Comparison of ENCODE assay signal across 15 cellular contexts in genomic region chr19:15263361-15263985, GRCh38. TPM values are rescaled to one million over a fixed set of nuclear protein-coding genes. Genes with fewer than 3 reads are reported as not detected.
DNase-seq lines count a peak whose midpoint lies in the region; TF ChIP-seq lines count a peak whose summit lies in the region.
"Had no signal": no experiment of that assay in that cellular context is flagged by ENCODE, and none has a peak within 500 bp of the region (broad histone marks: within the 10 kb centered on the region; RNA-seq: fewer than 3 reads in every experiment).

No MANE protein-coding gene starts in this region.

- CTCF ChIA-PET in activated naive CD4-positive, alpha-beta T cell treated with anti-CD3 and anti-CD28 coated beads, Interleukin-2, amount 10 ng/mL, durations not matched to agents 7 days and 5 days (lab: Charles Lee) = interaction anchor here (0.7 to 1.7 kb wide), 3 partner anchors 102 to 297 kb away, joined by 3 to 4 read pairs (median 4); no protein-coding TSS in a partner anchor
- CTCF ChIA-PET in activated naive CD4-positive, alpha-beta T cell treated with anti-CD3 and anti-CD28 coated beads for 36 hours (lab: Charles Lee) = interaction anchor here (0.7 to 0.8 kb wide), 2 partner anchors 70 to 116 kb away, joined by 3 to 5 read pairs; no protein-coding TSS in a partner anchor

- peak overlapping the region; percentile 60 for H3K27ac Mint-ChIP-seq in activated naive CD4-positive, alpha-beta T cell treated with anti-CD3 and anti-CD28 coated beads, Interleukin-2, amount 10 ng/mL, durations not matched to agents 7 days and 5 days
- H3K27ac Mint-ChIP-seq in activated naive CD4-positive, alpha-beta T cell treated with anti-CD3 and anti-CD28 coated beads for 36 hours = no peak overlapping the region
- H3K27ac Mint-ChIP-seq: activated CD8-positive, alpha-beta T cell treated with anti-CD3 and anti-CD28 coated beads, Interleukin-2, amount 10 ng/mL, durations not matched to agents 7 days and 5 days; activated naive CD8-positive, alpha-beta T cell treated with anti-CD3 and anti-CD28 coated beads for 36 hours had no signal

- H3K27me3 ChIP-seq in osteoblast (ENCODE audit: insufficient read depth, low read length) (no peaks in the 10 kb centered on the region), tibial artery (no peaks in the 10 kb centered on the region), colonic mucosa (no peaks in the 10 kb centered on the region)

- H3K4me2 ChIP-seq in osteoblast (ENCODE audit: insufficient read depth, low read length) = no peak overlapping the region
- H3K4me2 ChIP-seq: A549, PC-9 had no signal

- no peaks in the 10 kb centered on the region for H3K27me3 Mint-ChIP-seq in activated naive CD4-positive, alpha-beta T cell treated with anti-CD3 and anti-CD28 coated beads, Interleukin-2, amount 10 ng/mL, durations not matched to agents 7 days and 5 days
- H3K27me3 Mint-ChIP-seq in activated naive CD4-positive, alpha-beta T cell treated with anti-CD3 and anti-CD28 coated beads for 36 hours (ENCODE audit: low read depth) = no peaks in the 10 kb centered on the region
- H3K27me3 Mint-ChIP-seq: activated naive CD8-positive, alpha-beta T cell treated with anti-CD3 and anti-CD28 coated beads for 36 hours had no signal

- H3K4me3 Mint-ChIP-seq in activated naive CD4-positive, alpha-beta T cell treated with anti-CD3 and anti-CD28 coated beads, Interleukin-2, amount 10 ng/mL, durations not matched to agents 7 days and 5 days = no peak overlapping the region
- no peak overlapping the region for H3K4me3 Mint-ChIP-seq in activated naive CD4-positive, alpha-beta T cell treated with anti-CD3 and anti-CD28 coated beads for 36 hours
- H3K4me3 Mint-ChIP-seq: activated CD8-positive, alpha-beta T cell treated with anti-CD3 and anti-CD28 coated beads, Interleukin-2, amount 10 ng/mL, durations not matched to agents 7 days and 5 days; activated naive CD8-positive, alpha-beta T cell treated with anti-CD3 and anti-CD28 coated beads for 36 hours; activated T-cell treated with anti-CD3 and anti-CD28 coated beads, Interleukin-2, amount 50 U/mL, for 4 hours had no signal

- H3K36me3 Mint-ChIP-seq in activated naive CD4-positive, alpha-beta T cell treated with anti-CD3 and anti-CD28 coated beads, Interleukin-2, amount 10 ng/mL, durations not matched to agents 7 days and 5 days = peaks cover 72% of the 10 kb centered on the region
- H3K36me3 Mint-ChIP-seq in activated naive CD4-positive, alpha-beta T cell treated with anti-CD3 and anti-CD28 coated beads for 36 hours (ENCODE audit: low read depth) = peaks cover 40% of the 10 kb centered on the region

- H3K9ac ChIP-seq in colonic mucosa (ENCODE audit: low read depth in 2 of 2, low read length in 2 of 2) = no peak overlapping the region

- no peak for TF ChIP-seq CTCF in osteoblast (IDR thresholded peaks at IDR 0.05; ENCODE audit: extremely low read depth, low read depth, low read length)
- TF ChIP-seq CTCF in tibial artery (IDR thresholded peaks at IDR 0.05) = no peak
- TF ChIP-seq CTCF in colonic mucosa (IDR thresholded peaks at IDR 0.05) = no peak

- H3K4me1 ChIP-seq in osteoblast (ENCODE audit: insufficient read depth, low read length) = peaks cover 19% of the 10 kb centered on the region
- peaks cover 13 to 56% (median 49%) of the 10 kb centered on the region in 4 donors for H3K4me1 ChIP-seq in tibial artery
- H3K4me1 ChIP-seq in colonic mucosa = no peaks in the 10 kb centered on the region

- no peak for DNase-seq in activated naive CD4-positive, alpha-beta T cell treated with anti-CD3 and anti-CD28 coated beads, Interleukin-2, amount 10 ng/mL, durations not matched to agents 7 days and 5 days
- no peak for DNase-seq in activated naive CD4-positive, alpha-beta T cell treated with anti-CD3 and anti-CD28 coated beads for 36 hours
- DNase-seq in osteoblast (ENCODE audit: insufficient read length, low spot score, missing footprints) = peak; percentile 15
- no peak for DNase-seq in tibial artery
- no peak for DNase-seq in AG08395 (ENCODE audit: low spot score)
- no peak for DNase-seq in NCI-H146 (lab: John Stamatoyannopoulos, UW)
- DNase-seq in colonic mucosa = no peak
- DNase-seq: DMS153 had no signal

- peaks cover 81% of the 10 kb centered on the region for H3K36me3 ChIP-seq in osteoblast (ENCODE audit: insufficient read depth, low read length)
- peaks cover 54 to 93% (median 79%) of the 10 kb centered on the region in 3 donors for H3K36me3 ChIP-seq in tibial artery
- H3K36me3 ChIP-seq in colonic mucosa = peaks cover 15% of the 10 kb centered on the region

- H2AFZ ChIP-seq in osteoblast (ENCODE audit: low read length) = no peak overlapping the region
- H2AFZ ChIP-seq: PC-9 had no signal

- peaks cover 88% of the 10 kb centered on the region for H4K20me1 ChIP-seq in osteoblast (ENCODE audit: insufficient read depth, low read length)

- H3K9me3 ChIP-seq in osteoblast (ENCODE audit: low read depth, low read length) (no peaks in the 10 kb centered on the region), tibial artery (no peaks in the 10 kb centered on the region), colonic mucosa (no peaks in the 10 kb centered on the region)
- H3K9me3 ChIP-seq: A549 had no signal

- peak overlapping the region; percentile 86 for H3K27ac ChIP-seq in cingulate gyrus (ENCODE audit: low read depth, low read length)
- H3K27ac ChIP-seq in osteoblast (ENCODE audit: low read depth, low read length) = peak overlapping the region; percentile 25
- H3K27ac ChIP-seq in tibial artery = peak overlapping the region; percentile 67 to 79
- H3K27ac ChIP-seq in colonic mucosa = no peak overlapping the region
- H3K27ac ChIP-seq: PC-9 had no signal

- H3K4me3 ChIP-seq in osteoblast (ENCODE audit: insufficient read depth, low read length) (no peak overlapping the region), tibial artery (no peak overlapping the region), colonic mucosa (no peak overlapping the region)
- H3K4me3 ChIP-seq: A549, PC-9 had no signal

- H3K4me1 Mint-ChIP-seq in activated naive CD4-positive, alpha-beta T cell treated with anti-CD3 and anti-CD28 coated beads, Interleukin-2, amount 10 ng/mL, durations not matched to agents 7 days and 5 days = no peaks in the 10 kb centered on the region
- peaks cover 1% of the 10 kb centered on the region for H3K4me1 Mint-ChIP-seq in activated naive CD4-positive, alpha-beta T cell treated with anti-CD3 and anti-CD28 coated beads for 36 hours (ENCODE audit: low read depth)

- H3K9me3 Mint-ChIP-seq in activated naive CD4-positive, alpha-beta T cell treated with anti-CD3 and anti-CD28 coated beads, Interleukin-2, amount 10 ng/mL, durations not matched to agents 7 days and 5 days = no peaks in the 10 kb centered on the region
- H3K9me3 Mint-ChIP-seq in activated naive CD4-positive, alpha-beta T cell treated with anti-CD3 and anti-CD28 coated beads for 36 hours = no peaks in the 10 kb centered on the region
- H3K9me3 Mint-ChIP-seq: activated naive CD8-positive, alpha-beta T cell treated with anti-CD3 and anti-CD28 coated beads for 36 hours; activated T-cell treated with anti-CD3 and anti-CD28 coated beads, Interleukin-2, amount 50 U/mL, for 4 hours had no signal

- intact Hi-C loops in activated naive CD4-positive, alpha-beta T cell treated with anti-CD3 and anti-CD28 coated beads for 36 hours (cut with micrococcal nuclease) = loop anchor here (5.0 kb wide), 1 partner anchor 69 kb away; the partner anchor contains the start of gene BRD4
- intact Hi-C loops in tibial artery (cut with DNase I; ENCODE audit: low total_unique reads) = loop anchor here (10.0 kb wide), 1 partner anchor 71 kb away; the partner anchor contains the start of gene BRD4
- intact Hi-C loops in colonic mucosa (cut with DNase I) = loop anchor here (10.0 kb wide), 2 partner anchors 111 to 291 kb away; partner anchors contain the start of gene AKAP8

- peaks cover 92% of the 10 kb centered on the region for H3K79me2 ChIP-seq in osteoblast (ENCODE audit: insufficient read depth, low read length)

RNA-seq across cellular contexts. Expression of gene EPHX3, which starts 31.2 kb away (rescaled TPM):
- not detected for total RNA-seq in activated naive CD4-positive, alpha-beta T cell treated with anti-CD3 and anti-CD28 coated beads for 36 hours
- 0.29 TPM in 1 of 2 replicates, not detected in the other for total RNA-seq in osteoblast
- total RNA-seq in colonic mucosa = under 1 TPM; 0.53 to 0.82 TPM
- total RNA-seq: activated naive CD8-positive, alpha-beta T cell treated with anti-CD3 and anti-CD28 coated beads for 36 hours; glomerular endothelial cell had no signal
